ENCODE assay signal across 20 cellular contexts in genomic region chr10:35342381-35342780, GRCh38. TPM values are rescaled to one million over a fixed set of nuclear protein-coding genes. Genes with fewer than 3 reads are reported as not detected.
A peak's percentile ranks its signal among the peaks of the same experiment; 100 is the strongest.
DNase-seq lines count a peak whose midpoint lies in the region; ATAC-seq and TF ChIP-seq lines count a peak whose summit lies in the region.
"Had no signal": no experiment of that assay in that cellular context is flagged by ENCODE, and none has a peak within 500 bp of the region (broad histone marks: within the 10 kb centered on the region; RNA-seq: fewer than 3 reads in every experiment).

No MANE protein-coding gene starts in this region.

- H3K27ac ChIP-seq in CD4-positive, alpha-beta memory T cell (ENCODE audit: low read depth, low read length): no peak overlapping the region
- H3K27ac ChIP-seq: esophagus squamous epithelium, gastroesophageal sphincter, SJCRH30, transverse colon had no signal

- H3K4me3 ChIP-seq in CD4-positive, alpha-beta memory T cell (ENCODE audit: low read length in 2 of 2): no peak overlapping the region
- H3K4me3 ChIP-seq: esophagus squamous epithelium, gastroesophageal sphincter, lung, SJCRH30, transverse colon had no signal

- H3K36me3 ChIP-seq in CD4-positive, alpha-beta memory T cell (ENCODE audit: insufficient read depth, low read length): no peaks in the 10 kb centered on the region
- H3K36me3 ChIP-seq: esophagus squamous epithelium, gastroesophageal sphincter, SJCRH30, transverse colon had no signal

- H3K4me3 Mint-ChIP-seq in T-helper 2 cell treated with Interferon-gamma antibody and Interleukin-4, amounts not matched to agents 5 μg/mL and 100 μg/mL, for 36 hours: peak overlapping the region; percentile 45
- H3K4me3 Mint-ChIP-seq in CD4-positive, alpha-beta memory T cell: peak overlapping the region in 3 of 8 donors; percentile 35 to 84 (median 68)
- H3K4me3 Mint-ChIP-seq in activated CD8-positive, alpha-beta T cell treated with anti-CD3 and anti-CD28 coated beads for 36 hours: no peak overlapping the region
- H3K4me3 Mint-ChIP-seq in immature natural killer cell: peak overlapping the region in 1 of 5 donors; percentile 29

- H3K9me3 ChIP-seq in CD4-positive, alpha-beta memory T cell (ENCODE audit: control insufficient read depth in 1 of 2, low read length in 2 of 2): no peaks in the 10 kb centered on the region
- H3K9me3 ChIP-seq: esophagus squamous epithelium, gastroesophageal sphincter, SJCRH30, transverse colon had no signal

- H3K4me1 ChIP-seq in CD4-positive, alpha-beta memory T cell (ENCODE audit: insufficient read depth, low read length): peaks cover 75% of the 10 kb centered on the region

- DNase-seq in T-helper 2 cell treated with Interferon-gamma antibody and Interleukin-4, amounts not matched to agents 5 μg/mL and 100 μg/mL, for 36 hours (ENCODE audit: low spot score): no peak
- DNase-seq in T-helper 2 cell (no peak), immature natural killer cell (no peak), GM03348 (ENCODE audit: low spot score) (no peak)
- no peak for DNase-seq in CD4-positive, alpha-beta memory T cell
- no peak for DNase-seq in activated CD8-positive, alpha-beta T cell treated with anti-CD3 and anti-CD28 coated beads for 36 hours
- DNase-seq: 8988T; AML-193; esophagus squamous epithelium; NCI-H1417 treated with DMSO at 0.1 percent for 48 hours; NCI-H510A; NK-92 treated with Interleukin-12 subunit alpha and Interleukin-12 subunit beta, amount 100 ng/mL, for 24 hours; right cardiac atrium; SJCRH30; transverse colon had no signal

- no peaks in the 10 kb centered on the region for H3K27me3 ChIP-seq in CD4-positive, alpha-beta memory T cell (ENCODE audit: insufficient read depth, low read length)
- H3K27me3 ChIP-seq: esophagus squamous epithelium, gastroesophageal sphincter, SJCRH30, transverse colon had no signal

- no peak for TF ChIP-seq CTCF in activated CD8-positive, alpha-beta T cell treated with anti-CD3 and anti-CD28 coated beads for 36 hours (IDR thresholded peaks at IDR 0.05)

- no peaks in the 10 kb centered on the region for H3K9me3 Mint-ChIP-seq in T-helper 2 cell treated with Interferon-gamma antibody and Interleukin-4, amounts not matched to agents 5 μg/mL and 100 μg/mL, for 36 hours
- H3K9me3 Mint-ChIP-seq in CD4-positive, alpha-beta memory T cell: no peaks in the 10 kb centered on the region
- H3K9me3 Mint-ChIP-seq in activated CD8-positive, alpha-beta T cell treated with anti-CD3 and anti-CD28 coated beads for 36 hours: peaks cover 1% of the 10 kb centered on the region
- no peaks in the 10 kb centered on the region for H3K9me3 Mint-ChIP-seq in immature natural killer cell

- peaks cover 5% of the 10 kb centered on the region for H3K36me3 Mint-ChIP-seq in T-helper 2 cell treated with Interferon-gamma antibody and Interleukin-4, amounts not matched to agents 5 μg/mL and 100 μg/mL, for 36 hours (ENCODE audit: low read depth)
- peaks cover 1 to 4% of the 10 kb centered on the region in 2 donors for H3K36me3 Mint-ChIP-seq in CD4-positive, alpha-beta memory T cell
- H3K36me3 Mint-ChIP-seq in activated CD8-positive, alpha-beta T cell treated with anti-CD3 and anti-CD28 coated beads for 36 hours (ENCODE audit: low read depth): peaks cover 9% of the 10 kb centered on the region
- H3K36me3 Mint-ChIP-seq in immature natural killer cell: no peaks in the 10 kb centered on the region

- peaks cover 56% of the 10 kb centered on the region for H3K4me1 Mint-ChIP-seq in T-helper 2 cell treated with Interferon-gamma antibody and Interleukin-4, amounts not matched to agents 5 μg/mL and 100 μg/mL, for 36 hours (ENCODE audit: low read depth)
- peaks cover 59 to 88% (median 73%) of the 10 kb centered on the region in 4 donors for H3K4me1 Mint-ChIP-seq in CD4-positive, alpha-beta memory T cell
- H3K4me1 Mint-ChIP-seq in activated CD8-positive, alpha-beta T cell treated with anti-CD3 and anti-CD28 coated beads for 36 hours (ENCODE audit: low read depth): peaks cover 71% of the 10 kb centered on the region
- peaks cover 75 to 90% of the 10 kb centered on the region in 2 donors for H3K4me1 Mint-ChIP-seq in immature natural killer cell

- no peak for ATAC-seq in activated CD8-positive, alpha-beta T cell treated with anti-CD3 and anti-CD28 coated beads for 36 hours
- ATAC-seq in HG03196 (IDR thresholded peaks at IDR 0.05; ENCODE audit: unreplicated experiment) (no peak), GM18909 (IDR thresholded peaks at IDR 0.05; ENCODE audit: poor library complexity, unreplicated experiment) (no peak)
- ATAC-seq: gastroesophageal sphincter, Panc1, right cardiac atrium had no signal

- POLR2A ChIA-PET in CD4-positive, alpha-beta memory T cell (lab: Charles Lee; ENCODE audit: partially characterized antibody): no interaction called here
- POLR2A ChIA-PET in activated CD8-positive, alpha-beta T cell treated with anti-CD3 and anti-CD28 coated beads for 36 hours (lab: Charles Lee): interaction anchor here (1.1 to 1.6 kb wide), 4 partner anchors 9 to 147 kb away, joined by 3 to 7 read pairs (median 6); no protein-coding TSS in a partner anchor

- CTCF ChIA-PET in CD4-positive, alpha-beta memory T cell (lab: Charles Lee; ENCODE audit: partially characterized antibody): interaction anchor here (0.7 to 1.3 kb wide), 3 partner anchors 15 to 221 kb away, joined by 3 read pairs; no protein-coding TSS in a partner anchor
- CTCF ChIA-PET in activated CD8-positive, alpha-beta T cell treated with anti-CD3 and anti-CD28 coated beads for 36 hours (lab: Charles Lee): interaction anchor here (1.7 kb wide), 1 partner anchor 14 kb away, joined by 9 read pairs; no protein-coding TSS in a partner anchor

- H3K27ac Mint-ChIP-seq in T-helper 2 cell treated with Interferon-gamma antibody and Interleukin-4, amounts not matched to agents 5 μg/mL and 100 μg/mL, for 36 hours: peak overlapping the region; percentile 76
- peak overlapping the region in 4 of 7 donors; percentile 15 to 81 (median 32) for H3K27ac Mint-ChIP-seq in CD4-positive, alpha-beta memory T cell
- peak overlapping the region; percentile 17 for H3K27ac Mint-ChIP-seq in activated CD8-positive, alpha-beta T cell treated with anti-CD3 and anti-CD28 coated beads for 36 hours
- H3K27ac Mint-ChIP-seq in immature natural killer cell: peak overlapping the region; percentile 9 to 76 (median 46)

- H3K27me3 Mint-ChIP-seq in T-helper 2 cell treated with Interferon-gamma antibody and Interleukin-4, amounts not matched to agents 5 μg/mL and 100 μg/mL, for 36 hours (ENCODE audit: low read depth): no peaks in the 10 kb centered on the region
- H3K27me3 Mint-ChIP-seq in CD4-positive, alpha-beta memory T cell: no peaks in the 10 kb centered on the region
- no peaks in the 10 kb centered on the region for H3K27me3 Mint-ChIP-seq in activated CD8-positive, alpha-beta T cell treated with anti-CD3 and anti-CD28 coated beads for 36 hours
- peaks cover 0 to 2% (median 2%) of the 10 kb centered on the region in 3 donors for H3K27me3 Mint-ChIP-seq in immature natural killer cell (ENCODE audit: low read depth in 3 of 3)

- intact Hi-C loops in CD4-positive, alpha-beta memory T cell (cut with micrococcal nuclease): no loop called here
- intact Hi-C loops in activated CD8-positive, alpha-beta T cell treated with anti-CD3 and anti-CD28 coated beads for 36 hours (cut with micrococcal nuclease): loop anchor here (5.0 kb wide), 2 partner anchors 35 to 145 kb away; no protein-coding TSS in a partner anchor

RNA-seq across cellular contexts. Expression of gene CCNY, which starts 6.1 kb away (rescaled TPM):
- 10 to 100 TPM; 65.9 to 66.7 TPM for total RNA-seq in CD4-positive, alpha-beta memory T cell
- 10 to 100 TPM in 1 of 2 donors, 1 to 10 TPM in 1; 5.6 to 17.1 TPM for polyA plus RNA-seq in CD4-positive, alpha-beta memory T cell
- total RNA-seq in activated CD8-positive, alpha-beta T cell treated with anti-CD3 and anti-CD28 coated beads for 36 hours: 10 to 100 TPM; 42.2 to 48.8 TPM
- 10 to 100 TPM in 2 of 3 donors, 1 to 10 TPM in 1; 7.8 to 13.2 (median 12.4) TPM for polyA plus RNA-seq in immature natural killer cell

Comparison
In these comparisons a context has a peak if more than half of its experiments do, and no peak if none do; other contexts are left out.
1. H3K27ac Mint-ChIP-seq: peak in every context shown above with its lines; median percentile 76 in T-helper 2 cell treated with Interferon-gamma antibody and Interleukin-4, amounts not matched to agents 5 μg/mL and 100 μg/mL, for 36 hours; 46 in immature natural killer cell; 32 in CD4-positive, alpha-beta memory T cell; 17 in activated CD8-positive, alpha-beta T cell treated with anti-CD3 and anti-CD28 coated beads for 36 hours.